Comparison of ENCODE assay signal across 17 cellular contexts in genomic region chr19:39752390-39752789, GRCh38.
"Had no signal": no experiment of that assay in that cellular context is flagged by ENCODE, and none has a peak within 500 bp of the region (broad histone marks: within the 10 kb centered on the region; RNA-seq: fewer than 3 reads in every experiment).

No MANE protein-coding gene starts in this region.

- H3K36me3 Mint-ChIP-seq: activated naive CD4-positive, alpha-beta T cell treated with anti-CD3 and anti-CD28 coated beads, Interleukin-2, amount 50 U/mL, for 24 hours; immature natural killer cell; stimulated activated memory B cell treated with anti-CD40 and anti-IgM and Interleukin-4, amounts not matched to agents 10 μg/mL and 1 μg/mL and 100 μg/mL, for 72 hours had no signal

- H3K27ac Mint-ChIP-seq: activated naive CD4-positive, alpha-beta T cell treated with anti-CD3 and anti-CD28 coated beads, Interleukin-2, amount 50 U/mL, for 24 hours; activated T-cell treated with anti-CD3 and anti-CD28 coated beads, Interleukin-2, amount 50 U/mL, for 24 hours; effector memory CD8-positive, alpha-beta T cell; immature natural killer cell; progenitor cell of endocrine pancreas; stimulated activated memory B cell treated with anti-CD40 and anti-IgM and Interleukin-4, amounts not matched to agents 10 μg/mL and 1 μg/mL and 100 μg/mL, for 72 hours had no signal

- H3K9me3 Mint-ChIP-seq: activated naive CD4-positive, alpha-beta T cell treated with anti-CD3 and anti-CD28 coated beads, Interleukin-2, amount 50 U/mL, for 24 hours; activated T-cell treated with anti-CD3 and anti-CD28 coated beads, Interleukin-2, amount 50 U/mL, for 24 hours; effector memory CD8-positive, alpha-beta T cell; immature natural killer cell; stimulated activated memory B cell treated with anti-CD40 and anti-IgM and Interleukin-4, amounts not matched to agents 10 μg/mL and 1 μg/mL and 100 μg/mL, for 72 hours had no signal

- H3K4me1 Mint-ChIP-seq: activated naive CD4-positive, alpha-beta T cell treated with anti-CD3 and anti-CD28 coated beads, Interleukin-2, amount 50 U/mL, for 24 hours; immature natural killer cell; stimulated activated memory B cell treated with anti-CD40 and anti-IgM and Interleukin-4, amounts not matched to agents 10 μg/mL and 1 μg/mL and 100 μg/mL, for 72 hours had no signal

- H3K4me3 Mint-ChIP-seq: activated naive CD4-positive, alpha-beta T cell treated with anti-CD3 and anti-CD28 coated beads, Interleukin-2, amount 50 U/mL, for 24 hours; activated T-cell treated with anti-CD3 and anti-CD28 coated beads, Interleukin-2, amount 50 U/mL, for 24 hours; effector memory CD8-positive, alpha-beta T cell; immature natural killer cell; stimulated activated memory B cell treated with anti-CD40 and anti-IgM and Interleukin-4, amounts not matched to agents 10 μg/mL and 1 μg/mL and 100 μg/mL, for 72 hours had no signal

- ATAC-seq: effector memory CD8-positive, alpha-beta T cell; stimulated activated memory B cell treated with anti-CD40 and anti-IgM and Interleukin-4, amounts not matched to agents 10 μg/mL and 1 μg/mL and 100 μg/mL, for 72 hours; upper lobe of right lung had no signal

- DNase-seq: activated CD4-positive, alpha-beta T cell treated with anti-CD3 and anti-CD28 coated beads for 4 hours; activated effector memory CD4-positive, alpha-beta T cell treated with anti-CD3 and anti-CD28 coated beads, Interleukin-2, amount 50 U/mL, for 16 hours; activated T-cell treated with anti-CD3 and anti-CD28 coated beads, Interleukin-2, amount 50 U/mL, for 24 hours; amniotic stem cell; dermis blood vessel endothelial cell; effector memory CD8-positive, alpha-beta T cell; immature natural killer cell; kidney glomerular epithelial cell; left ventricle myocardium inferior; mammary epithelial cell; midbrain; stimulated activated CD4-positive, alpha-beta T cell treated with anti-CD3 and anti-CD28 coated beads, Interleukin-2, amount 100 ng/mL, for 48 hours; SW 1271; upper lobe of right lung had no signal
